In the genomic region with DNA sequence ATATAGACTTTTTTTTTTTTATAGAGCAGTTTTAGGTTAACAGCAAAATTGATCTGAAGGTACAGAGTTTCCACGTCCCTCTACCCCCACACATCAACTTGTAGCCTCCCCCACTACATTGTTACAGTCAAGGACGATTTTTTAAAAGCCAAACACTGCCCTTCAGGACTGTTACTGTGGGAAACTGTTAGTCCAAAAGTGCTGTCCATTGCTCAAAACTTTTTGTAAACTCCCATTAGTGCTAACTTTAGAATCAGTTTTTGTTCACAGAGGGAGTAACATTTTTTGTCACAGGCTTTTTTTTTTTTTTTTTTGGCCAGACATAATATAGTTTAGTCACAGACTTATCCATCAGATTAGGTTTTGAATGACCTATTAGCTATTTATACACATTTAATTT, we compare ENCODE assay signal across 18 cellular contexts. TPM values are rescaled to one million over a fixed set of nuclear protein-coding genes. Genes with fewer than 3 reads are reported as not detected.
"Had no signal": no experiment of that assay in that cellular context is flagged by ENCODE, and none has a peak within 500 bp of the region (broad histone marks: within the 10 kb centered on the region; RNA-seq: fewer than 3 reads in every experiment).

No MANE protein-coding gene starts in this region.

- H3K4me1 ChIP-seq: ascending aorta, parathyroid adenoma, suprapubic skin, upper lobe of left lung had no signal

- ATAC-seq: activated naive CD8-positive, alpha-beta T cell treated with anti-CD3 and anti-CD28 coated beads, Interleukin-2, amount 50 U/mL, for 24 hours; left ventricle myocardium superior had no signal

- H3K27me3 ChIP-seq: ascending aorta, suprapubic skin, upper lobe of left lung had no signal

- H2AFZ ChIP-seq: parathyroid adenoma had no signal

- DNase-seq: activated CD4-positive, alpha-beta T cell treated with anti-CD3 and anti-CD28 coated beads for 1 hour; activated CD4-positive, alpha-beta T cell treated with anti-CD3 and anti-CD28 coated beads, Interleukin-2, amount 50 U/mL, for 4 hours; activated naive CD4-positive, alpha-beta T cell treated with anti-CD3 and anti-CD28 coated beads for 36 hours; activated naive CD8-positive, alpha-beta T cell treated with anti-CD3 and anti-CD28 coated beads, Interleukin-2, amount 50 U/mL, for 24 hours; erythroblast; hypothalamus; kidney; left ventricle myocardium superior; mesendoderm; retina; small intestine; stimulated activated CD4-positive, alpha-beta T cell treated with anti-CD3 and anti-CD28 coated beads, Interleukin-4, amount 100 ng/mL, for 4 hours; stimulated activated CD8-positive, alpha-beta memory T cell treated with anti-CD3 and anti-CD28 coated beads, Interleukin-4, amount 100 ng/mL, for 48 hours; upper lobe of left lung had no signal

- H3K27ac ChIP-seq: parathyroid adenoma, suprapubic skin, VCaP had no signal

- H3K9ac ChIP-seq: parathyroid adenoma had no signal

- H3K9me3 ChIP-seq: ascending aorta, suprapubic skin, upper lobe of left lung had no signal

- H3K4me3 ChIP-seq: ascending aorta, suprapubic skin, upper lobe of left lung had no signal

RNA-seq across cellular contexts. Expression of gene MOCOS, which starts 33.5 kb away (rescaled TPM):
- total RNA-seq: activated naive CD4-positive, alpha-beta T cell treated with anti-CD3 and anti-CD28 coated beads for 36 hours had no signal
